ENCODE assay signal across 8 cellular contexts in genomic region chr4:186669159-186669720, GRCh38. TPM values are rescaled to one million over a fixed set of nuclear protein-coding genes. Genes with fewer than 3 reads are reported as not detected.
A peak's percentile ranks its signal among the peaks of the same experiment; 100 is the strongest.
DNase-seq lines count a peak whose midpoint lies in the region; ATAC-seq and TF ChIP-seq lines count a peak whose summit lies in the region.

No MANE protein-coding gene starts in this region.

- H3K4me1 Mint-ChIP-seq in stimulated activated effector memory CD8-positive, alpha-beta T cell treated with anti-CD3 and anti-CD28 coated beads, Interleukin-12 subunit alpha, Interleukin-12 subunit beta, amount 100 ng/mL, for 72 hours = no peaks in the 10 kb centered on the region
- H3K4me1 Mint-ChIP-seq in stimulated activated memory B cell treated with anti-CD40 and anti-IgM and Interleukin-4, amounts not matched to agents 10 μg/mL and 1 μg/mL and 100 μg/mL, for 72 hours = no peaks in the 10 kb centered on the region

- H3K36me3 ChIP-seq in left lung = no peaks in the 10 kb centered on the region

- no peaks in the 10 kb centered on the region for H3K9me3 Mint-ChIP-seq in stimulated activated effector memory CD8-positive, alpha-beta T cell treated with anti-CD3 and anti-CD28 coated beads, Interleukin-12 subunit alpha, Interleukin-12 subunit beta, amount 100 ng/mL, for 72 hours
- H3K9me3 Mint-ChIP-seq in stimulated activated memory B cell treated with anti-CD40 and anti-IgM and Interleukin-4, amounts not matched to agents 10 μg/mL and 1 μg/mL and 100 μg/mL, for 72 hours = no peaks in the 10 kb centered on the region

- peak; percentile 60 for DNase-seq in AG08395 (ENCODE audit: low spot score)
- DNase-seq in cerebellum (ENCODE audit: low spot score) = peak; percentile 49
- DNase-seq in left lung = peak in 1 of 2 donors; percentile 39
- no peak for DNase-seq in stimulated activated effector memory CD8-positive, alpha-beta T cell treated with anti-CD3 and anti-CD28 coated beads, Interleukin-12 subunit alpha, Interleukin-12 subunit beta, amount 100 ng/mL, for 72 hours (ENCODE audit: low spot score in 2 of 2)
- no peak for DNase-seq in stimulated activated CD4-positive, alpha-beta T cell treated with anti-CD3 and anti-CD28 coated beads, Interleukin-4, amount 100 ng/mL, for 1 hour
- no peak for DNase-seq in activated CD4-positive, CD25-positive, alpha-beta regulatory T cell (lab: John Stamatoyannopoulos, UW)

- H3K36me3 Mint-ChIP-seq in stimulated activated effector memory CD8-positive, alpha-beta T cell treated with anti-CD3 and anti-CD28 coated beads, Interleukin-12 subunit alpha, Interleukin-12 subunit beta, amount 100 ng/mL, for 72 hours = no peaks in the 10 kb centered on the region
- H3K36me3 Mint-ChIP-seq in stimulated activated memory B cell treated with anti-CD40 and anti-IgM and Interleukin-4, amounts not matched to agents 10 μg/mL and 1 μg/mL and 100 μg/mL, for 72 hours = no peaks in the 10 kb centered on the region

- intact Hi-C loops in left lung (cut with DNase I) = no loop called here

- no peaks in the 10 kb centered on the region for H3K27me3 Mint-ChIP-seq in stimulated activated memory B cell treated with anti-CD40 and anti-IgM and Interleukin-4, amounts not matched to agents 10 μg/mL and 1 μg/mL and 100 μg/mL, for 72 hours

- H3K27me3 ChIP-seq in left lung = no peaks in the 10 kb centered on the region

- H3K9me3 ChIP-seq in left lung = no peaks in the 10 kb centered on the region

- no peak overlapping the region for H3K27ac Mint-ChIP-seq in stimulated activated effector memory CD8-positive, alpha-beta T cell treated with anti-CD3 and anti-CD28 coated beads, Interleukin-12 subunit alpha, Interleukin-12 subunit beta, amount 100 ng/mL, for 72 hours
- H3K27ac Mint-ChIP-seq in stimulated activated memory B cell treated with anti-CD40 and anti-IgM and Interleukin-4, amounts not matched to agents 10 μg/mL and 1 μg/mL and 100 μg/mL, for 72 hours = no peak overlapping the region

- no peak overlapping the region for H3K4me3 ChIP-seq in left lung

- peak; percentile 57 for TF ChIP-seq CTCF in LNCAP (IDR thresholded peaks at IDR 0.05)
- peak in 1 of 2 donors; percentile 25 for TF ChIP-seq CTCF in left lung (IDR thresholded peaks at IDR 0.05)

- no peak overlapping the region for H3K27ac ChIP-seq in left lung

- H3K4me1 ChIP-seq in left lung = peaks cover 0 to 10% of the 10 kb centered on the region in 2 donors

- H3K4me3 Mint-ChIP-seq in stimulated activated effector memory CD8-positive, alpha-beta T cell treated with anti-CD3 and anti-CD28 coated beads, Interleukin-12 subunit alpha, Interleukin-12 subunit beta, amount 100 ng/mL, for 72 hours = no peak overlapping the region
- no peak overlapping the region for H3K4me3 Mint-ChIP-seq in stimulated activated memory B cell treated with anti-CD40 and anti-IgM and Interleukin-4, amounts not matched to agents 10 μg/mL and 1 μg/mL and 100 μg/mL, for 72 hours

- peak; percentile 77 for ATAC-seq in left lung
- ATAC-seq in stimulated activated effector memory CD8-positive, alpha-beta T cell treated with anti-CD3 and anti-CD28 coated beads, Interleukin-12 subunit alpha, Interleukin-12 subunit beta, amount 100 ng/mL, for 72 hours = no peak
- ATAC-seq in stimulated activated memory B cell treated with anti-CD40 and anti-IgM and Interleukin-4, amounts not matched to agents 10 μg/mL and 1 μg/mL and 100 μg/mL, for 72 hours = no peak

RNA-seq across cellular contexts. Expression of gene FAT1, which starts 54.4 kb away (rescaled TPM):
- 85.3 TPM for total RNA-seq in cerebellum
- 100 to 1,000 TPM in 1 of 2 donors, 10 to 100 TPM in 1; 70.3 to 131 TPM for total RNA-seq in left lung

Comparison
In these comparisons a context has a peak if more than half of its experiments do, and no peak if none do; other contexts are left out.
1. DNase-seq: peak in AG08395 (single experiment) and cerebellum (single experiment); none in stimulated activated effector memory CD8-positive, alpha-beta T cell treated with anti-CD3 and anti-CD28 coated beads, Interleukin-12 subunit alpha, Interleukin-12 subunit beta, amount 100 ng/mL, for 72 hours (0 of 2), stimulated activated CD4-positive, alpha-beta T cell treated with anti-CD3 and anti-CD28 coated beads, Interleukin-4, amount 100 ng/mL, for 1 hour (single experiment) and activated CD4-positive, CD25-positive, alpha-beta regulatory T cell (0 of 4).